Comparison of ENCODE assay signal across 8 cellular contexts in genomic region chr2:160532388-160532787, GRCh38.
"Had no signal": no experiment of that assay in that cellular context is flagged by ENCODE, and none has a peak within 500 bp of the region (broad histone marks: within the 10 kb centered on the region; RNA-seq: fewer than 3 reads in every experiment).

No MANE protein-coding gene starts in this region.

- H3K27ac Mint-ChIP-seq: HFFc6, IgD-negative memory B cell had no signal

- H3K36me3 ChIP-seq: HAP-1 had no signal

- H3K4me1 Mint-ChIP-seq: IgD-negative memory B cell had no signal

- ATAC-seq: HCT116 had no signal

- DNase-seq: GM23248, GOT3, H7, HFFc6 had no signal

- H3K9me3 Mint-ChIP-seq: HFFc6 had no signal

- H3K4me1 ChIP-seq: HAP-1 had no signal

- H3K4me3 ChIP-seq: GM23248, HAP-1 had no signal

- H3K36me3 Mint-ChIP-seq: IgD-negative memory B cell had no signal

- H3K9me3 ChIP-seq: HAP-1 had no signal

- H3K27ac ChIP-seq: GM23248, HL-60 had no signal

- H3K9ac ChIP-seq: GM23248 had no signal

- H3K4me3 Mint-ChIP-seq: HFFc6, IgD-negative memory B cell had no signal
